In the genomic region with DNA sequence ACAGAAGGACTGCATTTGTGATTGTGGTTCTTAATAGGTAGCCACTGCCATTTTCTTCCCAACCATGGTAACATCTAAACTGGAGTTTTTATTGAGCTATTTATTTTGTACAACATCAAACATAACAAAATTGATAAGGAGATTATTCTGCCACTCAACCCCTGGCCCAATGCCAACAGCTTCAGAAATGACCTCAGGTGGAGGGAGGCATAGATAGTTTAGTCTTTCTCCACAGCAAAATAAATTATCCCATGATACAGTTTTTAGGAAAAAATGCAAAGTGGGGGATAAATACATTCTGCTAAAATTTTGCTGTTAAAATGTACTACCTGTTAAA, we compare ENCODE assay signal across 23 cellular contexts. TPM values are rescaled to one million over a fixed set of nuclear protein-coding genes. Genes with fewer than 3 reads are reported as not detected.
"Had no signal": no experiment of that assay in that cellular context is flagged by ENCODE, and none has a peak within 500 bp of the region (broad histone marks: within the 10 kb centered on the region; RNA-seq: fewer than 3 reads in every experiment).

No MANE protein-coding gene starts in this region.

- FAIRE-seq: kidney had no signal

- H3K9me3 ChIP-seq: gastrocnemius medialis, left ventricle myocardium inferior, psoas muscle, suprapubic skin, transverse colon, uterus had no signal

- ATAC-seq: gastrocnemius medialis, psoas muscle had no signal

- H3K27ac Mint-ChIP-seq: activated CD4-positive, alpha-beta memory T cell treated with anti-CD3 and anti-CD28 coated beads, Interleukin-2, amount 10 ng/mL, durations not matched to agents 7 days and 5 days; activated naive CD4-positive, alpha-beta T cell treated with anti-CD3 and anti-CD28 coated beads for 36 hours; activated T-cell treated with anti-CD3 and anti-CD28 coated beads, Interleukin-2, amount 50 U/mL, for 24 hours; activated T-helper 2 cell treated with anti-CD3 and anti-CD28 coated beads, Interferon-gamma antibody, Interleukin-2, Interleukin-4, amounts not matched to agents 10 μg/mL and 5 μg/mL and 100 μg/mL, durations not matched to agents 14 hours and 24 hours and 36 hours; stimulated activated naive CD8-positive, alpha-beta T cell treated with anti-CD3 and anti-CD28 coated beads, Interleukin-15, Interleukin-2, amounts not matched to agents 100 ng/mL and 50 ng/mL, for 24 hours had no signal

- H3K4me1 Mint-ChIP-seq: activated CD4-positive, alpha-beta memory T cell treated with anti-CD3 and anti-CD28 coated beads, Interleukin-2, amount 10 ng/mL, durations not matched to agents 7 days and 5 days; central memory CD8-positive, alpha-beta T cell; neural crest cell had no signal

- H3K27ac ChIP-seq: coronary artery, gastrocnemius medialis, left ventricle myocardium inferior, psoas muscle, skin epidermis, suprapubic skin, transverse colon, uterus had no signal

- H3K36me3 ChIP-seq: gastrocnemius medialis, left ventricle myocardium inferior, suprapubic skin, transverse colon, uterus had no signal

- H3K4me3 ChIP-seq: coronary artery, gastrocnemius medialis, left ventricle myocardium inferior, psoas muscle, skin epidermis, suprapubic skin, transverse colon, uterus had no signal

- H3K27me3 Mint-ChIP-seq: activated CD4-positive, alpha-beta memory T cell treated with anti-CD3 and anti-CD28 coated beads, Interleukin-2, amount 10 ng/mL, durations not matched to agents 7 days and 5 days; activated T-cell treated with anti-CD3 and anti-CD28 coated beads, Interleukin-2, amount 50 U/mL, for 24 hours; central memory CD8-positive, alpha-beta T cell; stimulated activated naive CD8-positive, alpha-beta T cell treated with anti-CD3 and anti-CD28 coated beads, Interleukin-15, Interleukin-2, amounts not matched to agents 100 ng/mL and 50 ng/mL, for 24 hours had no signal

- H3K27me3 ChIP-seq: gastrocnemius medialis, suprapubic skin, transverse colon, uterus had no signal

- H3K4me3 Mint-ChIP-seq: activated CD4-positive, alpha-beta memory T cell treated with anti-CD3 and anti-CD28 coated beads, Interleukin-2, amount 10 ng/mL, durations not matched to agents 7 days and 5 days; activated naive CD4-positive, alpha-beta T cell treated with anti-CD3 and anti-CD28 coated beads for 36 hours; activated T-cell treated with anti-CD3 and anti-CD28 coated beads, Interleukin-2, amount 50 U/mL, for 24 hours; central memory CD8-positive, alpha-beta T cell; neural crest cell; stimulated activated naive CD8-positive, alpha-beta T cell treated with anti-CD3 and anti-CD28 coated beads, Interleukin-15, Interleukin-2, amounts not matched to agents 100 ng/mL and 50 ng/mL, for 24 hours had no signal

- H3K9me3 Mint-ChIP-seq: activated CD4-positive, alpha-beta memory T cell treated with anti-CD3 and anti-CD28 coated beads, Interleukin-2, amount 10 ng/mL, durations not matched to agents 7 days and 5 days; activated naive CD4-positive, alpha-beta T cell treated with anti-CD3 and anti-CD28 coated beads for 36 hours; activated T-helper 2 cell treated with anti-CD3 and anti-CD28 coated beads, Interferon-gamma antibody, Interleukin-2, Interleukin-4, amounts not matched to agents 10 μg/mL and 5 μg/mL and 100 μg/mL, durations not matched to agents 14 hours and 24 hours and 36 hours; neural crest cell had no signal

- H3K4me1 ChIP-seq: gastrocnemius medialis, psoas muscle, suprapubic skin, transverse colon, uterus had no signal

- DNase-seq: activated CD4-positive, alpha-beta memory T cell treated with anti-CD3 and anti-CD28 coated beads, Interleukin-2, amount 10 ng/mL, durations not matched to agents 7 days and 5 days; activated CD4-positive, alpha-beta T cell treated with anti-CD3 and anti-CD28 coated beads for 48 hours; activated CD4-positive, CD25-positive, alpha-beta regulatory T cell; activated naive CD4-positive, alpha-beta T cell treated with anti-CD3 and anti-CD28 coated beads for 36 hours; activated T-cell treated with anti-CD3 and anti-CD28 coated beads, Interleukin-2, amount 50 U/mL, for 24 hours; gastrocnemius medialis; kidney; left ventricle myocardium inferior; mammary epithelial cell; psoas muscle; stimulated activated CD4-positive, alpha-beta T cell treated with anti-CD3 and anti-CD28 coated beads, Interleukin-15, amount 100 ng/mL, for 24 hours; stimulated activated CD4-positive, alpha-beta T cell treated with anti-CD3 and anti-CD28 coated beads, Interleukin-2, amount 100 ng/mL, for 48 hours; T-helper 9 cell; transverse colon; uterus had no signal

RNA-seq across cellular contexts. Expression of a gene that starts 57.6 kb away (rescaled TPM):
- total RNA-seq: activated CD4-positive, alpha-beta memory T cell treated with anti-CD3 and anti-CD28 coated beads, Interleukin-2, amount 10 ng/mL, durations not matched to agents 7 days and 5 days; activated naive CD4-positive, alpha-beta T cell treated with anti-CD3 and anti-CD28 coated beads for 36 hours; activated T-helper 2 cell treated with anti-CD3 and anti-CD28 coated beads, Interferon-gamma antibody, Interleukin-2, Interleukin-4, amounts not matched to agents 10 μg/mL and 5 μg/mL and 100 μg/mL, durations not matched to agents 14 hours and 24 hours and 36 hours; gastrocnemius medialis; left ventricle myocardium inferior; mammary epithelial cell; psoas muscle; suprapubic skin; transverse colon had no signal
- polyA plus RNA-seq: esophagus, mammary epithelial cell had no signal
